ENCODE assay signal across 1 cellular context in genomic region chr3:97389883-97390282, GRCh38.
A peak's percentile ranks its signal among the peaks of the same experiment; 100 is the strongest.
TF ChIP-seq lines count a peak whose summit lies in the region.

No MANE protein-coding gene starts in this region.

TF ChIP-seq in GM23338, 12 proteins besides CTCF, POLR2A, EP300 and RAD21 (continued from another document):
- TF ChIP-seq ZNF462 (CRISPR knock-in tag; IDR thresholded peaks at IDR 0.05), result no peak
- peak; percentile 77; the same call in 1 of the 2 replicates for TF ChIP-seq NANOG (IDR thresholded peaks at IDR 0.05; ENCODE audit: borderline replicate concordance)
